ENCODE assay signal across 17 cellular contexts in genomic region chr15:42553549-42553948, GRCh38. TPM values are rescaled to one million over a fixed set of nuclear protein-coding genes. Genes with fewer than 3 reads are reported as not detected.
DNase-seq lines count a peak whose midpoint lies in the region; ATAC-seq and TF ChIP-seq lines count a peak whose summit lies in the region.
"Had no signal": no experiment of that assay in that cellular context is flagged by ENCODE, and none has a peak within 500 bp of the region (broad histone marks: within the 10 kb centered on the region; RNA-seq: fewer than 3 reads in every experiment).

No MANE protein-coding gene starts in this region.

- H3K27me3 ChIP-seq in KMS-11 (ENCODE audit: insufficient read depth, low read depth), result no peaks in the 10 kb centered on the region
- H3K27me3 ChIP-seq: BLaER1 had no signal

- no peaks in the 10 kb centered on the region for H4K20me1 ChIP-seq in KMS-11 (ENCODE audit: insufficient read depth)

- no peak for TF ChIP-seq CTCF in KMS-11 (conservative IDR thresholded peaks at IDR 0.05; ENCODE audit: low read depth, low read length)
- TF ChIP-seq CTCF in neural crest cell (conservative IDR thresholded peaks at IDR 0.05), result no peak

- no peak overlapping the region for H3K9ac ChIP-seq in KMS-11
- H3K9ac ChIP-seq: BLaER1 had no signal

- POLR2A ChIA-PET in activated CD8-positive, alpha-beta T cell treated with anti-CD3 and anti-CD28 coated beads, Interleukin-2, amount 10 ng/mL, durations not matched to agents 7 days and 5 days (lab: Charles Lee), result interaction anchor here (0.6 to 0.9 kb wide), 3 partner anchors 15 to 63 kb away, joined by 3 read pairs; partner anchors contain the start of gene ZNF106

- H3K36me3 Mint-ChIP-seq in activated CD8-positive, alpha-beta memory T cell treated with anti-CD3 and anti-CD28 coated beads, Interleukin-2, amount 10 ng/mL, durations not matched to agents 7 days and 5 days, result peaks cover 24% of the 10 kb centered on the region
- peaks cover 27% of the 10 kb centered on the region for H3K36me3 Mint-ChIP-seq in activated CD8-positive, alpha-beta T cell treated with anti-CD3 and anti-CD28 coated beads, Interleukin-2, amount 10 ng/mL, durations not matched to agents 7 days and 5 days (ENCODE audit: low read depth)
- H3K36me3 Mint-ChIP-seq in neural crest cell (ENCODE audit: low read depth), result peaks cover 3% of the 10 kb centered on the region

- peaks cover 38% of the 10 kb centered on the region for H3K4me1 Mint-ChIP-seq in activated CD8-positive, alpha-beta memory T cell treated with anti-CD3 and anti-CD28 coated beads, Interleukin-2, amount 10 ng/mL, durations not matched to agents 7 days and 5 days
- peaks cover 34% of the 10 kb centered on the region for H3K4me1 Mint-ChIP-seq in activated CD8-positive, alpha-beta T cell treated with anti-CD3 and anti-CD28 coated beads, Interleukin-2, amount 10 ng/mL, durations not matched to agents 7 days and 5 days (ENCODE audit: low read depth)
- H3K4me1 Mint-ChIP-seq in neural crest cell, result peaks cover 11% of the 10 kb centered on the region

- no peak for ATAC-seq in activated CD8-positive, alpha-beta memory T cell treated with anti-CD3 and anti-CD28 coated beads, Interleukin-2, amount 10 ng/mL, durations not matched to agents 7 days and 5 days
- no peak for ATAC-seq in activated CD8-positive, alpha-beta T cell treated with anti-CD3 and anti-CD28 coated beads, Interleukin-2, amount 10 ng/mL, durations not matched to agents 7 days and 5 days

- H3K9me3 Mint-ChIP-seq in activated CD8-positive, alpha-beta memory T cell treated with anti-CD3 and anti-CD28 coated beads, Interleukin-2, amount 10 ng/mL, durations not matched to agents 7 days and 5 days (ENCODE audit: low read depth), result no peaks in the 10 kb centered on the region
- no peaks in the 10 kb centered on the region for H3K9me3 Mint-ChIP-seq in activated CD8-positive, alpha-beta T cell treated with anti-CD3 and anti-CD28 coated beads, Interleukin-2, amount 10 ng/mL, durations not matched to agents 7 days and 5 days (ENCODE audit: insufficient read depth)
- H3K9me3 Mint-ChIP-seq in neural crest cell, result no peaks in the 10 kb centered on the region

- peak overlapping the region; percentile 18 for H3K27ac Mint-ChIP-seq in activated CD8-positive, alpha-beta memory T cell treated with anti-CD3 and anti-CD28 coated beads, Interleukin-2, amount 10 ng/mL, durations not matched to agents 7 days and 5 days
- peak overlapping the region; percentile 28 for H3K27ac Mint-ChIP-seq in activated CD8-positive, alpha-beta T cell treated with anti-CD3 and anti-CD28 coated beads, Interleukin-2, amount 10 ng/mL, durations not matched to agents 7 days and 5 days
- H3K27ac Mint-ChIP-seq in neural crest cell (ENCODE audit: unreplicated experiment), result no peak overlapping the region

- H3K27ac ChIP-seq in KMS-11, result no peak overlapping the region
- H3K27ac ChIP-seq: BLaER1, SK-N-MC had no signal

- H3K4me3 ChIP-seq in KMS-11 (IDR thresholded peaks at IDR 0.05; ENCODE audit: insufficient read depth, low read depth, low read length), result no peak overlapping the region
- H3K4me3 ChIP-seq: BLaER1, SK-N-MC had no signal

- H3K4me2 ChIP-seq in KMS-11, result 0 out of 2 replicates have a peak overlapping the region, but pooled peaks have one; percentile 5
- H3K4me2 ChIP-seq: BLaER1 had no signal

- no peak overlapping the region for H3K4me3 Mint-ChIP-seq in activated CD8-positive, alpha-beta memory T cell treated with anti-CD3 and anti-CD28 coated beads, Interleukin-2, amount 10 ng/mL, durations not matched to agents 7 days and 5 days
- no peak overlapping the region for H3K4me3 Mint-ChIP-seq in activated CD8-positive, alpha-beta T cell treated with anti-CD3 and anti-CD28 coated beads, Interleukin-2, amount 10 ng/mL, durations not matched to agents 7 days and 5 days
- H3K4me3 Mint-ChIP-seq in neural crest cell, result peak overlapping the region; percentile 10

- H3K4me1 ChIP-seq in KMS-11 (ENCODE audit: low read depth, poor library complexity, severe bottlenecking), result peaks cover 35% of the 10 kb centered on the region

- DNase-seq in activated CD8-positive, alpha-beta memory T cell treated with anti-CD3 and anti-CD28 coated beads, Interleukin-2, amount 10 ng/mL, durations not matched to agents 7 days and 5 days, result no peak
- DNase-seq in activated CD8-positive, alpha-beta memory T cell treated with anti-CD3 and anti-CD28 coated beads for 24 hours, result no peak
- DNase-seq in activated CD8-positive, alpha-beta T cell treated with anti-CD3 and anti-CD28 coated beads, Interleukin-2, amount 10 ng/mL, durations not matched to agents 7 days and 5 days, result no peak
- DNase-seq in neural crest cell (ENCODE audit: low read depth, low spot score) (no peak), NAMALWA (ENCODE audit: low spot score) (no peak), DMS53 (lab: John Stamatoyannopoulos, UW) (no peak)
- no peak for DNase-seq in stimulated activated CD4-positive, alpha-beta T cell treated with anti-CD3 and anti-CD28 coated beads, Interleukin-1b, Interleukin-23, amount 100 ng/mL, for 48 hours
- DNase-seq: DMS79 treated with DMSO at 0.1 percent for 48 hours, KG1, NCI-H1105 treated with DMSO at 0.1 percent for 48 hours, NCI-H1694, NCI-H2081 treated with DMSO at 0.1 percent for 48 hours, NCI-H774, SHP77 had no signal

- CTCF ChIA-PET in activated CD8-positive, alpha-beta memory T cell treated with anti-CD3 and anti-CD28 coated beads, Interleukin-2, amount 10 ng/mL, durations not matched to agents 7 days and 5 days (lab: Charles Lee), result interaction anchor here (1.1 kb wide), 1 partner anchor 98 kb away, joined by 3 read pairs; no protein-coding TSS in a partner anchor
- CTCF ChIA-PET in activated CD8-positive, alpha-beta T cell treated with anti-CD3 and anti-CD28 coated beads, Interleukin-2, amount 10 ng/mL, durations not matched to agents 7 days and 5 days (lab: Charles Lee), result interaction anchor here (0.7 to 1.6 kb wide), 2 partner anchors 12 to 372 kb away, joined by 3 read pairs; no protein-coding TSS in a partner anchor

- no peaks in the 10 kb centered on the region for H3K27me3 Mint-ChIP-seq in activated CD8-positive, alpha-beta memory T cell treated with anti-CD3 and anti-CD28 coated beads, Interleukin-2, amount 10 ng/mL, durations not matched to agents 7 days and 5 days
- H3K27me3 Mint-ChIP-seq in activated CD8-positive, alpha-beta T cell treated with anti-CD3 and anti-CD28 coated beads, Interleukin-2, amount 10 ng/mL, durations not matched to agents 7 days and 5 days (ENCODE audit: low read depth), result no peaks in the 10 kb centered on the region
- no peaks in the 10 kb centered on the region for H3K27me3 Mint-ChIP-seq in neural crest cell (ENCODE audit: low read depth)

- H3K79me2 ChIP-seq in KMS-11 (ENCODE audit: insufficient read depth, low read depth), result peaks cover 81% of the 10 kb centered on the region

- no peaks in the 10 kb centered on the region for H3K36me3 ChIP-seq in KMS-11 (ENCODE audit: insufficient read depth)

- no peak overlapping the region for H2AFZ ChIP-seq in KMS-11 (ENCODE audit: low read depth)

RNA-seq across cellular contexts. Expression of gene HAUS2, which starts 4.9 kb away (rescaled TPM):
- total RNA-seq in activated CD8-positive, alpha-beta memory T cell treated with anti-CD3 and anti-CD28 coated beads, Interleukin-2, amount 10 ng/mL, durations not matched to agents 7 days and 5 days, result 10 to 100 TPM; 35.5 to 35.6 TPM
- total RNA-seq in activated CD8-positive, alpha-beta T cell treated with anti-CD3 and anti-CD28 coated beads, Interleukin-2, amount 10 ng/mL, durations not matched to agents 7 days and 5 days, result 10 to 100 TPM; 42.2 to 44.7 TPM
- 34.7 and 36.5 TPM in 2 replicates for total RNA-seq in neural crest cell

RNA-seq across cellular contexts. Expression of gene LRRC57, which starts 5.0 kb away (rescaled TPM):
- 10 to 100 TPM; 22.9 to 25.2 TPM for total RNA-seq in activated CD8-positive, alpha-beta memory T cell treated with anti-CD3 and anti-CD28 coated beads, Interleukin-2, amount 10 ng/mL, durations not matched to agents 7 days and 5 days
- 10 to 100 TPM; 28.2 to 30.4 TPM for total RNA-seq in activated CD8-positive, alpha-beta T cell treated with anti-CD3 and anti-CD28 coated beads, Interleukin-2, amount 10 ng/mL, durations not matched to agents 7 days and 5 days
- total RNA-seq in neural crest cell, result 42.9 and 43.8 TPM in 2 replicates

RNA-seq across cellular contexts. Expression of gene STARD9, which starts 21.9 kb away (rescaled TPM):
- total RNA-seq in activated CD8-positive, alpha-beta memory T cell treated with anti-CD3 and anti-CD28 coated beads, Interleukin-2, amount 10 ng/mL, durations not matched to agents 7 days and 5 days, result 10 to 100 TPM in 1 of 2 experiments, 1 to 10 TPM in 1; 9.6 to 20.8 TPM
- 10 to 100 TPM; 12.8 to 13.0 TPM for total RNA-seq in activated CD8-positive, alpha-beta T cell treated with anti-CD3 and anti-CD28 coated beads, Interleukin-2, amount 10 ng/mL, durations not matched to agents 7 days and 5 days
- total RNA-seq in neural crest cell, result 16.4 and 16.5 TPM in 2 replicates

RNA-seq across cellular contexts. Expression of gene SNAP23, which starts 58.1 kb away (rescaled TPM):
- total RNA-seq in activated CD8-positive, alpha-beta memory T cell treated with anti-CD3 and anti-CD28 coated beads, Interleukin-2, amount 10 ng/mL, durations not matched to agents 7 days and 5 days, result 10 to 100 TPM; 36.9 to 63.9 TPM
- total RNA-seq in activated CD8-positive, alpha-beta T cell treated with anti-CD3 and anti-CD28 coated beads, Interleukin-2, amount 10 ng/mL, durations not matched to agents 7 days and 5 days, result 10 to 100 TPM; 49.0 to 54.2 TPM
- 54.8 and 59.2 TPM in 2 replicates for total RNA-seq in neural crest cell
